15 cellular contexts compared by ENCODE assay signal in genomic region chr16:14098081-14098480, GRCh38. TPM values are rescaled to one million over a fixed set of nuclear protein-coding genes. Genes with fewer than 3 reads are reported as not detected.
DNase-seq lines count a peak whose midpoint lies in the region; ATAC-seq and TF ChIP-seq lines count a peak whose summit lies in the region.
"Had no signal": no experiment of that assay in that cellular context is flagged by ENCODE, and none has a peak within 500 bp of the region (broad histone marks: within the 10 kb centered on the region; RNA-seq: fewer than 3 reads in every experiment).

No MANE protein-coding gene starts in this region.

- BruUV-seq in Caco-2 (replicated peaks; lab: Mats Ljungman, UMichigan) (no TSS peak), PC-3 (replicated peaks; lab: Mats Ljungman, UMichigan) (no TSS peak)

- H3K79me2 ChIP-seq in PC-3 (ENCODE audit: low read length) (peaks cover 76% of the 10 kb centered on the region), parathyroid adenoma (peaks cover 35% of the 10 kb centered on the region)

- no peak for DNase-seq in Caco-2
- DNase-seq in PC-3: no peak
- DNase-seq in foreskin melanocyte: peak; percentile 3
- no peak for DNase-seq in DMS79 treated with DMSO at 0.1 percent for 48 hours (lab: John Stamatoyannopoulos, UW)
- no peak for DNase-seq in activated CD8-positive, alpha-beta memory T cell treated with anti-CD3 and anti-CD28 coated beads, Interleukin-2, amount 50 U/mL, for 48 hours
- DNase-seq in NCI-H345 treated with DMSO at 0.1 percent for 48 hours (lab: John Stamatoyannopoulos, UW; ENCODE audit: unreplicated experiment): no peak
- DNase-seq: activated CD8-positive, alpha-beta memory T cell treated with anti-CD3 and anti-CD28 coated beads, Interleukin-2, amount 50 U/mL, for 4 hours; H9; KG1; left ventricle myocardium superior; stimulated activated naive CD8-positive, alpha-beta T cell treated with anti-CD3 and anti-CD28 coated beads, Interleukin-15, Interleukin-2, amounts not matched to agents 100 U/mL and 50 U/mL, for 24 hours had no signal

- H3K27me3 Mint-ChIP-seq in Caco-2 (ENCODE audit: insufficient read depth, unreplicated experiment): no peaks in the 10 kb centered on the region
- H3K27me3 Mint-ChIP-seq: activated naive CD8-positive, alpha-beta T cell had no signal

- no peaks in the 10 kb centered on the region for H3K9me3 ChIP-seq in Caco-2
- H3K9me3 ChIP-seq in PC-3 (ENCODE audit: low read length): no peaks in the 10 kb centered on the region
- H3K9me3 ChIP-seq in parathyroid adenoma (ENCODE audit: control insufficient read depth, low read length): no peaks in the 10 kb centered on the region

- peaks cover 7% of the 10 kb centered on the region for H3F3A ChIP-seq in PC-3 (ENCODE audit: low read length, unreplicated experiment)

- H3K27ac ChIP-seq in PC-3 (ENCODE audit: low read length): peak overlapping the region; percentile 88
- H3K27ac ChIP-seq in parathyroid adenoma: peak overlapping the region; percentile 59

- H3K9ac ChIP-seq in PC-3 (ENCODE audit: low read length) (no peak overlapping the region), parathyroid adenoma (no peak overlapping the region)

- intact Hi-C loops in Caco-2 (cut with micrococcal nuclease; ENCODE audit: unreplicated experiment): loop anchor here (10.0 kb wide), 1 partner anchor 87 kb away; no protein-coding TSS in a partner anchor
- intact Hi-C loops in PC-3 (cut with micrococcal nuclease): loop anchor here (10.0 kb wide), 1 partner anchor 87 kb away; no protein-coding TSS in a partner anchor

- CTCF ChIA-PET in Caco-2 (lab: Charles Lee): no interaction called here
- CTCF ChIA-PET in PC-3 (lab: Charles Lee): no interaction called here

- peaks cover 7% of the 10 kb centered on the region for H3K36me3 Mint-ChIP-seq in Caco-2 (ENCODE audit: insufficient read depth, unreplicated experiment)

- peaks cover 31% of the 10 kb centered on the region for H3K4me1 Mint-ChIP-seq in Caco-2 (ENCODE audit: low read depth, unreplicated experiment)

- no peak for ATAC-seq in PC-3
- no peak for ATAC-seq in GM21528 (IDR thresholded peaks at IDR 0.05; ENCODE audit: low FRiP score, unreplicated experiment)
- ATAC-seq: left ventricle myocardium superior; stimulated activated naive CD8-positive, alpha-beta T cell treated with anti-CD3 and anti-CD28 coated beads, Interleukin-15, Interleukin-2, amounts not matched to agents 100 U/mL and 50 U/mL, for 24 hours had no signal

- H2AFZ ChIP-seq in PC-3 (ENCODE audit: low read length): no peak overlapping the region
- no peak overlapping the region for H2AFZ ChIP-seq in parathyroid adenoma

- H3K9me2 ChIP-seq in PC-3 (replicated peaks; ENCODE audit: low read length): no peaks in the 10 kb centered on the region

- H3K27me3 ChIP-seq in Caco-2 (replicated peaks; ENCODE audit: control insufficient read depth, insufficient read depth, low read length) (no peaks in the 10 kb centered on the region), PC-3 (ENCODE audit: low read length) (no peaks in the 10 kb centered on the region), parathyroid adenoma (ENCODE audit: control insufficient read depth, insufficient read depth, low read length) (no peaks in the 10 kb centered on the region)

- peak overlapping the region; percentile 68 for H3K4me3 Mint-ChIP-seq in Caco-2 (ENCODE audit: unreplicated experiment)
- H3K4me3 Mint-ChIP-seq: activated naive CD8-positive, alpha-beta T cell; H9; T-helper 1 cell treated with Interleukin-12 subunit alpha and Interleukin-12 subunit beta and Interleukin-4 antibody, amounts not matched to agents 30 μg/mL and 1 μg/mL, for 36 hours had no signal

- H3K4me1 ChIP-seq in Caco-2: peaks cover 46% of the 10 kb centered on the region
- H3K4me1 ChIP-seq in PC-3 (ENCODE audit: insufficient read depth, low read length): peaks cover 41% of the 10 kb centered on the region
- H3K4me1 ChIP-seq in parathyroid adenoma: peaks cover 35% of the 10 kb centered on the region

- H3K36me3 ChIP-seq in Caco-2 (ENCODE audit: control insufficient read depth, insufficient read depth, low read length) (no peaks in the 10 kb centered on the region), PC-3 (ENCODE audit: low read depth, low read length) (no peaks in the 10 kb centered on the region), parathyroid adenoma (ENCODE audit: control insufficient read depth, insufficient read depth, low read length) (no peaks in the 10 kb centered on the region)

- H3K4me3 ChIP-seq in Caco-2 (ENCODE audit: low read depth, low read length) (no peak overlapping the region), PC-3 (ENCODE audit: low read length) (peak overlapping the region; percentile 58), parathyroid adenoma (ENCODE audit: low read depth, low read length) (peak overlapping the region; percentile 39)

- TF ChIP-seq CTCF in Caco-2 (IDR thresholded peaks at IDR 0.05; ENCODE audit: insufficient read depth in 1 of 2, low read depth in 1 of 2, low read length in 1 of 2, severe bottlenecking in 1 of 2, unreplicated experiment in 1 of 2): no peak
- TF ChIP-seq CTCF in PC-3 (conservative IDR thresholded peaks at IDR 0.05; ENCODE audit: low read depth, low read length): no peak
- no peak for TF ChIP-seq CTCF in parathyroid adenoma (IDR thresholded peaks at IDR 0.05)

- no peaks in the 10 kb centered on the region for H4K20me1 ChIP-seq in PC-3 (ENCODE audit: low read length)

- H3K9me3 Mint-ChIP-seq in Caco-2 (ENCODE audit: unreplicated experiment): no peaks in the 10 kb centered on the region
- H3K9me3 Mint-ChIP-seq: T-helper 1 cell treated with Interleukin-12 subunit alpha and Interleukin-12 subunit beta and Interleukin-4 antibody, amounts not matched to agents 30 μg/mL and 1 μg/mL, for 36 hours had no signal

- POLR2A ChIA-PET in Caco-2 (lab: Charles Lee): no interaction called here
- POLR2A ChIA-PET in PC-3 (lab: Charles Lee; ENCODE audit: unreplicated experiment): no interaction called here

- H3K4me2 ChIP-seq in PC-3 (ENCODE audit: low read length) (peak overlapping the region; percentile 85), parathyroid adenoma (ENCODE audit: low read length) (peak overlapping the region; percentile 62)

- H3K27ac Mint-ChIP-seq in Caco-2 (ENCODE audit: unreplicated experiment): peak overlapping the region; percentile 78
- H3K27ac Mint-ChIP-seq: activated naive CD8-positive, alpha-beta T cell; H9; T-helper 1 cell treated with Interleukin-12 subunit alpha and Interleukin-12 subunit beta and Interleukin-4 antibody, amounts not matched to agents 30 μg/mL and 1 μg/mL, for 36 hours had no signal

RNA-seq across cellular contexts. Expression of gene MRTFB, which starts 27.0 kb away (rescaled TPM):
- total RNA-seq in Caco-2 (2022): 29.5 and 37.1 TPM in 2 replicates
- total RNA-seq in PC-3 (2014; rRNA removed): 8.1 and 12.7 TPM in 2 replicates
